9 cellular contexts compared by ENCODE assay signal in the genomic region with DNA sequence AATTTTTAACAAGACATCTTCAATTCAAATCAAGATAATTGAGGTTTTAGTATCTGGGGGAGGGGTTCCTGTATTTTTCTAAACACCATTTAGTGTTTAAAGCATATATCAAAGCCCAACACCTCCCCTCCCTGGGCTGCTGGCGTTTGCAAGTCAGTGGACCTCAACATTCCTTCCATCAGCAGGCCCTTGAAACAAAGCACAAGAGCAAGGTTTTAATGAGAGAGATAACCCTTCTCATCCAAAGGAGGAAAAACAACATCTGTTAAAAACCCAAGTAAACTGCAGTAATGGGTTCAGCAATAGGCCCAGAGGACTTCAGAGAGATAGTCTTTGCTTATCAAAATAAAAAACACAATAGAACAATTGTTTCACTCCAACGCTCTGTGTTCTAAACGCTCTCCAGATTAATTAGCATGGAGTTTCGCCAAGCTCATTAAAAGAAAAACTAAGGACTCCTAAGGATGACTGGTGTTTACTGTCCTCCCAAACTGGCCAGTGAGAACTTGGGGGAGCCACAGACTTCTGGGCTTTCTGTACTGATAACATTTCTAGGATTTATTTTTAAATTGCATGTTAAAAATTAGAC. TPM values are rescaled to one million over a fixed set of nuclear protein-coding genes. Genes with fewer than 3 reads are reported as not detected.
DNase-seq lines count a peak whose midpoint lies in the region; TF ChIP-seq lines count a peak whose summit lies in the region.
"Had no signal": no experiment of that assay in that cellular context is flagged by ENCODE, and none has a peak within 500 bp of the region (broad histone marks: within the 10 kb centered on the region; RNA-seq: fewer than 3 reads in every experiment).

No MANE protein-coding gene starts in this region.

- intact Hi-C loops in thyroid gland (cut with DNase I): no loop called here

- H3K4me3 Mint-ChIP-seq in activated naive CD8-positive, alpha-beta T cell treated with anti-CD3 and anti-CD28 coated beads for 36 hours: no peak overlapping the region
- H3K4me3 Mint-ChIP-seq: activated naive CD4-positive, alpha-beta T cell treated with anti-CD3 and anti-CD28 coated beads, Interleukin-2, amount 10 ng/mL, durations not matched to agents 7 days and 5 days had no signal

- H3K27me3 Mint-ChIP-seq in activated naive CD8-positive, alpha-beta T cell treated with anti-CD3 and anti-CD28 coated beads for 36 hours: peaks cover 70% of the 10 kb centered on the region

- H3K27ac Mint-ChIP-seq in activated naive CD8-positive, alpha-beta T cell treated with anti-CD3 and anti-CD28 coated beads for 36 hours: no peak overlapping the region
- H3K27ac Mint-ChIP-seq: activated naive CD4-positive, alpha-beta T cell treated with anti-CD3 and anti-CD28 coated beads, Interleukin-2, amount 10 ng/mL, durations not matched to agents 7 days and 5 days had no signal

- no peak for TF ChIP-seq POLR2A in thyroid gland (IDR thresholded peaks at IDR 0.05)

- no peak for DNase-seq in astrocyte of the spinal cord (ENCODE audit: low read depth, low spot score)
- DNase-seq in lung microvascular endothelial cell (ENCODE audit: low read depth in 2 of 2): peak; percentile 46
- peak; percentile 47 to 48 for DNase-seq in thyroid gland
- no peak for DNase-seq in activated naive CD8-positive, alpha-beta T cell treated with anti-CD3 and anti-CD28 coated beads for 36 hours
- no peak for DNase-seq in midbrain (lab: John Stamatoyannopoulos, UW)
- DNase-seq in stimulated activated CD4-positive, alpha-beta T cell treated with anti-CD3 and anti-CD28 coated beads, Interleukin-4, amount 100 ng/mL, for 24 hours: no peak
- DNase-seq: activated naive CD4-positive, alpha-beta T cell treated with anti-CD3 and anti-CD28 coated beads, Interleukin-2, amount 10 ng/mL, durations not matched to agents 7 days and 5 days; NCI-H1930 had no signal

- H3K36me3 ChIP-seq in HUES48 (ENCODE audit: control insufficient read depth, insufficient read depth, low read length) (no peaks in the 10 kb centered on the region), thyroid gland (no peaks in the 10 kb centered on the region)

- H3K9me3 ChIP-seq in HUES48 (ENCODE audit: control insufficient read depth, insufficient read depth, low read length) (no peaks in the 10 kb centered on the region), thyroid gland (no peaks in the 10 kb centered on the region)

- no peaks in the 10 kb centered on the region for H3K4me1 Mint-ChIP-seq in activated naive CD8-positive, alpha-beta T cell treated with anti-CD3 and anti-CD28 coated beads for 36 hours

- in situ Hi-C loops in astrocyte of the spinal cord (cut with HindIII; ENCODE audit: low sequenced_read_pairs): no loop called here

- WGBS in thyroid gland, 2 donors: 48 to 51% methylated on average over 4 of the region's 4 CpGs

- peak overlapping the region; percentile 82 for H3K27ac ChIP-seq in HUES48 (ENCODE audit: low read depth, low read length)
- peak overlapping the region; percentile 59 to 90 (median 89) for H3K27ac ChIP-seq in thyroid gland

- TF ChIP-seq CTCF in astrocyte of the spinal cord (IDR thresholded peaks at IDR 0.05; ENCODE audit: low read depth, low read length) (no peak), thyroid gland (IDR thresholded peaks at IDR 0.05) (no peak)

- no peaks in the 10 kb centered on the region for H3K9me3 Mint-ChIP-seq in activated naive CD8-positive, alpha-beta T cell treated with anti-CD3 and anti-CD28 coated beads for 36 hours
- H3K9me3 Mint-ChIP-seq: activated naive CD4-positive, alpha-beta T cell treated with anti-CD3 and anti-CD28 coated beads, Interleukin-2, amount 10 ng/mL, durations not matched to agents 7 days and 5 days had no signal

- H3K4me1 ChIP-seq in HUES48 (ENCODE audit: control insufficient read depth, insufficient read depth, low read length) (peaks cover 42% of the 10 kb centered on the region), thyroid gland (peaks cover 17 to 22% of the 10 kb centered on the region in 2 donors)

- H3K4me3 ChIP-seq in HUES48 (ENCODE audit: low read depth, low read length) (peak overlapping the region; percentile 7; the same call in 1 of the 2 replicates), astrocyte of the spinal cord (ENCODE audit: low read depth, low read length) (peak overlapping the region; percentile 65), thyroid gland (replicated peaks in 1 of 3) (no peak overlapping the region)

- H3K36me3 Mint-ChIP-seq in activated naive CD8-positive, alpha-beta T cell treated with anti-CD3 and anti-CD28 coated beads for 36 hours: no peaks in the 10 kb centered on the region
- H3K36me3 Mint-ChIP-seq: activated naive CD4-positive, alpha-beta T cell treated with anti-CD3 and anti-CD28 coated beads, Interleukin-2, amount 10 ng/mL, durations not matched to agents 7 days and 5 days had no signal

- no peak overlapping the region for H3K9ac ChIP-seq in HUES48 (ENCODE audit: low read depth, low read length)

- peaks cover 36% of the 10 kb centered on the region for H3K27me3 ChIP-seq in HUES48 (ENCODE audit: control insufficient read depth, insufficient read depth, low read length)
- H3K27me3 ChIP-seq in thyroid gland: no peaks in the 10 kb centered on the region

RNA-seq across cellular contexts. Expression of a gene that starts 2.5 kb away (rescaled TPM):
- total RNA-seq in lung microvascular endothelial cell (46.2 and 60.5 TPM in 2 replicates), thyroid gland (10 to 100 TPM; 26.6 to 38.5 (median 28.1) TPM)
- under 1 TPM; 0.02 to 0.14 TPM for total RNA-seq in activated naive CD8-positive, alpha-beta T cell treated with anti-CD3 and anti-CD28 coated beads for 36 hours

Comparison
In these comparisons a context has a peak if more than half of its experiments do, and no peak if none do; other contexts are left out.
1. H3K4me3 ChIP-seq: peak in HUES48 (single experiment) and astrocyte of the spinal cord (single experiment); none in thyroid gland (0 of 3).
2. DNase-seq: peak in lung microvascular endothelial cell (2 of 2) and thyroid gland (2 of 2); none in astrocyte of the spinal cord (single experiment), activated naive CD8-positive, alpha-beta T cell treated with anti-CD3 and anti-CD28 coated beads for 36 hours (single experiment), midbrain (single experiment) and stimulated activated CD4-positive, alpha-beta T cell treated with anti-CD3 and anti-CD28 coated beads, Interleukin-4, amount 100 ng/mL, for 24 hours (single experiment).
3. RNA of a gene that starts 2.5 kb away (total RNA-seq): 46.2 to 60.5 TPM in lung microvascular endothelial cell and 26.6 to 38.5 TPM in thyroid gland; 0.02 to 0.14 TPM in activated naive CD8-positive, alpha-beta T cell treated with anti-CD3 and anti-CD28 coated beads for 36 hours; every median in the first group is over 10 times any median in the second.